Comparison of ENCODE assay signal across 1 cellular context in genomic region chr2:190859347-190860297, GRCh38.
TF ChIP-seq lines count a peak whose summit lies in the region.

No MANE protein-coding gene starts in this region.

TF ChIP-seq in GM23338, 12 proteins besides CTCF, POLR2A, EP300 and RAD21 (continued from another document):
- TF ChIP-seq REST (IDR thresholded peaks at IDR 0.05; ENCODE audit: unreplicated experiment), result no peak
- no peak for TF ChIP-seq ZNF331 (CRISPR knock-in tag; IDR thresholded peaks at IDR 0.05; ENCODE audit: low read depth)
- no peak for TF ChIP-seq JUNB (IDR thresholded peaks at IDR 0.05; ENCODE audit: unreplicated experiment)
- no peak for TF ChIP-seq NANOG (IDR thresholded peaks at IDR 0.05; ENCODE audit: borderline replicate concordance)
- TF ChIP-seq ZNF462 (CRISPR knock-in tag; IDR thresholded peaks at IDR 0.05), result no peak
- no peak for TF ChIP-seq ETS1 (IDR thresholded peaks at IDR 0.05)
- TF ChIP-seq EZH2phosphoT487 (IDR thresholded peaks at IDR 0.05; ENCODE audit: unreplicated experiment), result no peak
